In genomic region chr2:176157499-176158305, GRCh38 we compare ENCODE assay signal across 9 cellular contexts. TPM values are rescaled to one million over a fixed set of nuclear protein-coding genes. Genes with fewer than 3 reads are reported as not detected.
A peak's percentile ranks its signal among the peaks of the same experiment; 100 is the strongest.
DNase-seq lines count a peak whose midpoint lies in the region; FAIRE-seq and TF ChIP-seq lines count a peak whose summit lies in the region.
"Had no signal": no experiment of that assay in that cellular context is flagged by ENCODE, and none has a peak within 500 bp of the region (broad histone marks: within the 10 kb centered on the region; RNA-seq: fewer than 3 reads in every experiment).

No MANE protein-coding gene starts in this region.

- no peak overlapping the region for H3K23ac ChIP-seq in H1 (ENCODE audit: insufficient read length)

- no peak overlapping the region for H2AK5ac ChIP-seq in H1 (ENCODE audit: low read depth, low read length)

- no peak overlapping the region for H3K4me2 ChIP-seq in H1 (ENCODE audit: insufficient read depth in 1 of 2, low read depth in 2 of 2, low read length in 2 of 2)

- no peak overlapping the region for H4K91ac ChIP-seq in H1 (replicated peaks; ENCODE audit: insufficient read length, low read length)

- H3K56ac ChIP-seq in H1 (replicated peaks; ENCODE audit: insufficient read length, low read depth, low read length): no peak overlapping the region

- H4K20me1 ChIP-seq in H1 (replicated peaks in 1 of 2; ENCODE audit: control insufficient read depth in 1 of 2, insufficient read depth in 2 of 2, low read length in 2 of 2): peaks cover 27 to 44% of the 10 kb centered on the region in 2 experiments

- no peak for TF ChIP-seq CTCF in H1 (IDR thresholded peaks at IDR 0.05; ENCODE audit: control extremely low read depth in 1 of 3, insufficient read depth in 1 of 3, low read depth in 1 of 3, low read length in 3 of 3)

- no peak for TF ChIP-seq EP300 in H1 (IDR thresholded peaks at IDR 0.05; ENCODE audit: borderline replicate concordance in 1 of 2, low read depth in 2 of 2, low read length in 2 of 2)

- H3K79me1 ChIP-seq in H1 (ENCODE audit: low read depth, low read length): no peaks in the 10 kb centered on the region

- H3K9me3 ChIP-seq in H1 (ENCODE audit: insufficient read depth in 2 of 2, low read depth in 1 of 2, low read length in 1 of 2): no peaks in the 10 kb centered on the region

- DNase-seq in NCI-H2029 (lab: John Stamatoyannopoulos, UW): peak; percentile 42
- DNase-seq in NCI-H2029 treated with DMSO at 0.1 percent for 48 hours (lab: John Stamatoyannopoulos, UW): no peak
- DNase-seq in NCI-H2171 treated with DMSO at 0.1 percent for 48 hours (lab: John Stamatoyannopoulos, UW): peak; percentile 63
- DNase-seq in H1 (ENCODE audit: low read depth in 1 of 2, low spot score in 2 of 2): peak in 1 of 2 experiments; percentile 66
- DNase-seq in skeletal muscle cell (ENCODE audit: low read depth): no peak
- DNase-seq in NOMO-1 (lab: John Stamatoyannopoulos, UW; ENCODE audit: unreplicated experiment in 2 of 2): no peak
- DNase-seq in SKM-1 treated with dmso at 0.1 percent for 144 hours (lab: John Stamatoyannopoulos, UW; ENCODE audit: unreplicated experiment): no peak
- DNase-seq in SW 1271 (lab: John Stamatoyannopoulos, UW): no peak
- DNase-seq: cortex of kidney had no signal

- no peak overlapping the region for H4K5ac ChIP-seq in H1 (ENCODE audit: insufficient read length, low read depth, low read length)

- no peak overlapping the region for H4K8ac ChIP-seq in H1 (ENCODE audit: extremely low read depth, insufficient read depth, low read length)

- H2BK12ac ChIP-seq in H1 (ENCODE audit: low read depth, low read length): no peak overlapping the region

- H3K23me2 ChIP-seq in H1 (ENCODE audit: low read depth, low read length): no peaks in the 10 kb centered on the region

- no peak overlapping the region for H3K14ac ChIP-seq in H1 (ENCODE audit: insufficient read length)

- no peak overlapping the region for H2BK20ac ChIP-seq in H1 (ENCODE audit: low read length)

- no peak for FAIRE-seq in H1 (lab: Jason Lieb, UNC)

- H3K79me2 ChIP-seq in H1 (ENCODE audit: control insufficient read depth in 1 of 2, insufficient read depth in 2 of 2, low read length in 2 of 2): no peaks in the 10 kb centered on the region

- peaks cover 98 to 100% (median 100%) of the 10 kb centered on the region in 4 experiments for H3K27me3 ChIP-seq in H1 (replicated peaks in 1 of 4; ENCODE audit: control insufficient read depth in 3 of 4, extremely low read depth in 1 of 4, insufficient read depth in 3 of 4, low read length in 3 of 4)

- peaks cover 0 to 8% (median 6%) of the 10 kb centered on the region in 4 experiments; a peak in 5 of 7 replicates for H3K4me1 ChIP-seq in H1 (replicated peaks in 1 of 4; ENCODE audit: control insufficient read depth in 3 of 4, insufficient read depth in 4 of 4, low read length in 3 of 4)

- H3K18ac ChIP-seq in H1 (ENCODE audit: extremely low read depth, low read length): no peak overlapping the region

- H3K27ac ChIP-seq in H1 (ENCODE audit: low read depth, low read length): no peak overlapping the region

- TF ChIP-seq POLR2A in H1 (IDR thresholded peaks at IDR 0.05; ENCODE audit: control extremely low read depth in 1 of 2, low read depth in 2 of 2, low read length in 2 of 2): no peak

- no peak overlapping the region; a peak in 1 of 8 replicates for H3K4me3 ChIP-seq in H1 (ENCODE audit: extremely low read depth in 1 of 4, insufficient read depth in 2 of 4, low read depth in 3 of 4, low read length in 4 of 4)
- H3K4me3 ChIP-seq in skeletal muscle cell (ENCODE audit: low read depth, low read length): peak overlapping the region; percentile 22

- WGBS in H1 (ENCODE audit: extremely low coverage in 1 of 2, insufficient coverage in 1 of 2, insufficient read length in 1 of 2, insufficient replicate concordance in 2 of 2, low coverage in 1 of 2, low lambda C conversion rate in 2 of 2, missing lambda C conversion rate in 1 of 2), 2 experiments: 5% methylated on average over 49 of the region's 50 CpGs; no CpG with 5 or more reads in 1 of the 2 experiments

- no peak overlapping the region for H3K4ac ChIP-seq in H1 (replicated peaks; ENCODE audit: insufficient read length, low read depth, low read length)

- no peak overlapping the region for H3K9ac ChIP-seq in H1 (replicated peaks in 1 of 4; ENCODE audit: extremely low read depth in 1 of 4, low read depth in 3 of 4, low read length in 3 of 4)

- H2AFZ ChIP-seq in H1 (ENCODE audit: low read length): no peak overlapping the region

- POLR2A ChIA-PET in H1 (lab: Charles Lee; ENCODE audit: partially characterized antibody): interaction anchor here (1.0 kb wide), 1 partner anchor 15 kb away, joined by 3 read pairs; no protein-coding TSS in a partner anchor

- no peak overlapping the region for H2BK120ac ChIP-seq in H1 (replicated peaks; ENCODE audit: low read depth, low read length)

- CTCF ChIA-PET in H1 (lab: Charles Lee; ENCODE audit: partially characterized antibody): interaction anchor here (0.7 to 1.4 kb wide), 4 partner anchors 15 to 31 kb away, joined by 3 to 5 read pairs (median 4); no protein-coding TSS in a partner anchor

- H3K36me3 ChIP-seq in H1 (ENCODE audit: control insufficient read depth in 2 of 4, insufficient read depth in 4 of 4, low read length in 3 of 4): peaks cover 0 to 10% (median 0%) of the 10 kb centered on the region in 4 experiments; a peak in 1 of 8 replicates

- TF ChIP-seq RAD21 in H1 (IDR thresholded peaks at IDR 0.05 in 1 of 2, conservative IDR thresholded peaks at IDR 0.05 in 1 of 2; ENCODE audit: low read depth in 2 of 2, low read length in 2 of 2): no peak

- H2BK15ac ChIP-seq in H1 (ENCODE audit: low read length): no peak overlapping the region

- H2BK5ac ChIP-seq in H1 (ENCODE audit: low read depth, low read length): no peak overlapping the region

TF ChIP-seq in H1, 55 proteins besides CTCF, POLR2A, EP300 and RAD21 (continues in another document):
- peak; percentile 100 for TF ChIP-seq EZH2 (IDR thresholded peaks at IDR 0.05; ENCODE audit: low read depth, low read length, severe bottlenecking)
- no peak for TF ChIP-seq SIN3A (conservative IDR thresholded peaks at IDR 0.05 in 1 of 2, IDR thresholded peaks at IDR 0.05 in 1 of 2; ENCODE audit: low read depth in 1 of 2, low read length in 2 of 2)
- TF ChIP-seq CBX8 (IDR thresholded peaks at IDR 0.05; ENCODE audit: borderline replicate concordance, low read depth, low read length): peak; percentile 81; the same call in 1 of the 2 replicates
- TF ChIP-seq POU5F1 (IDR thresholded peaks at IDR 0.05; ENCODE audit: low read depth, low read length): no peak

RNA-seq across cellular contexts. Expression of gene HOXD3, which starts 0.6 kb away (rescaled TPM):
- not detected in 2 replicates for total RNA-seq in H1 (2021; fragmentation: NEBNext Ultra II Directional; extraction: Animal tissue kit (Norgen Biotek cat#: 25700))
- not detected in 2 replicates for polyA plus RNA-seq in H1 (2011; rRNA removed)
- not detected for polyA plus RNA-seq in H1 (2011; cell fraction: cytosol; rRNA removed)
- not detected for polyA plus RNA-seq in H1 (2011; cell fraction: nucleus; rRNA removed)
- not detected in 4 replicates for polyA plus RNA-seq in H1 (2012, experiment 1 of 2)
- polyA plus RNA-seq in H1 (2012, experiment 2 of 2): not detected
- polyA plus RNA-seq in H1 (2013, experiment 1 of 2): not detected
- polyA plus RNA-seq in H1 (2013, experiment 2 of 2): not detected
- not detected in 2 replicates for polyA minus RNA-seq in H1 (2011; rRNA and poly(A)+ RNA removed)
- not detected for polyA minus RNA-seq in H1 (2011; cell fraction: cytosol; rRNA and poly(A)+ RNA removed)
- not detected for polyA minus RNA-seq in H1 (2011; cell fraction: nucleus; rRNA and poly(A)+ RNA removed)

RNA-seq across cellular contexts. Expression of gene HOXD4, which starts 6.4 kb away (rescaled TPM):
- not detected in 2 replicates for total RNA-seq in H1 (2021; fragmentation: NEBNext Ultra II Directional; extraction: Animal tissue kit (Norgen Biotek cat#: 25700))
- not detected in 2 replicates for polyA plus RNA-seq in H1 (2011; rRNA removed)
- polyA plus RNA-seq in H1 (2011; cell fraction: cytosol; rRNA removed): not detected
- polyA plus RNA-seq in H1 (2011; cell fraction: nucleus; rRNA removed): not detected
- not detected in 4 replicates for polyA plus RNA-seq in H1 (2012, experiment 1 of 2)
- not detected for polyA plus RNA-seq in H1 (2012, experiment 2 of 2)
- polyA plus RNA-seq in H1 (2013, experiment 1 of 2): not detected
- polyA plus RNA-seq in H1 (2013, experiment 2 of 2): not detected
- not detected in 2 replicates for polyA minus RNA-seq in H1 (2011; rRNA and poly(A)+ RNA removed)
- not detected for polyA minus RNA-seq in H1 (2011; cell fraction: cytosol; rRNA and poly(A)+ RNA removed)
- polyA minus RNA-seq in H1 (2011; cell fraction: nucleus; rRNA and poly(A)+ RNA removed): not detected

RNA-seq across cellular contexts. Expression of gene HOXD8, which starts 28.2 kb away (rescaled TPM):
- total RNA-seq in H1 (2021; fragmentation: NEBNext Ultra II Directional; extraction: Animal tissue kit (Norgen Biotek cat#: 25700)): not detected in 2 replicates
- polyA plus RNA-seq in H1 (2011; rRNA removed): not detected in 2 replicates
- not detected for polyA plus RNA-seq in H1 (2011; cell fraction: cytosol; rRNA removed)
- not detected for polyA plus RNA-seq in H1 (2011; cell fraction: nucleus; rRNA removed)
- polyA plus RNA-seq in H1 (2012, experiment 1 of 2): not detected in 4 replicates
- polyA plus RNA-seq in H1 (2012, experiment 2 of 2): not detected
- polyA plus RNA-seq in H1 (2013, experiment 1 of 2): not detected
- polyA plus RNA-seq in H1 (2013, experiment 2 of 2): not detected
- not detected in 2 replicates for polyA minus RNA-seq in H1 (2011; rRNA and poly(A)+ RNA removed)
- polyA minus RNA-seq in H1 (2011; cell fraction: cytosol; rRNA and poly(A)+ RNA removed): not detected
- polyA minus RNA-seq in H1 (2011; cell fraction: nucleus; rRNA and poly(A)+ RNA removed): not detected

RNA-seq across cellular contexts. Expression of gene HOXD1, which starts 30.8 kb away (rescaled TPM):
- total RNA-seq in H1 (2021; fragmentation: NEBNext Ultra II Directional; extraction: Animal tissue kit (Norgen Biotek cat#: 25700)): not detected in 2 replicates
- polyA plus RNA-seq in H1 (2011; rRNA removed): 0.03 TPM in 1 of 2 replicates, not detected in the other
- polyA plus RNA-seq in H1 (2011; cell fraction: cytosol; rRNA removed): not detected
- polyA plus RNA-seq in H1 (2011; cell fraction: nucleus; rRNA removed): not detected
- polyA plus RNA-seq in H1 (2012, experiment 1 of 2): not detected in 4 replicates
- 0.13 TPM for polyA plus RNA-seq in H1 (2012, experiment 2 of 2)
- polyA plus RNA-seq in H1 (2013, experiment 1 of 2): not detected
- 0.02 TPM for polyA plus RNA-seq in H1 (2013, experiment 2 of 2)
- not detected in 2 replicates for polyA minus RNA-seq in H1 (2011; rRNA and poly(A)+ RNA removed)
- not detected for polyA minus RNA-seq in H1 (2011; cell fraction: cytosol; rRNA and poly(A)+ RNA removed)
- polyA minus RNA-seq in H1 (2011; cell fraction: nucleus; rRNA and poly(A)+ RNA removed): 0.30 TPM

RNA-seq across cellular contexts. Expression of gene HOXD9, which starts 35.2 kb away (rescaled TPM):
- total RNA-seq in H1 (2021; fragmentation: NEBNext Ultra II Directional; extraction: Animal tissue kit (Norgen Biotek cat#: 25700)): not detected in 2 replicates
- not detected in 2 replicates for polyA plus RNA-seq in H1 (2011; rRNA removed)
- not detected for polyA plus RNA-seq in H1 (2011; cell fraction: cytosol; rRNA removed)
- polyA plus RNA-seq in H1 (2011; cell fraction: nucleus; rRNA removed): not detected
- polyA plus RNA-seq in H1 (2012, experiment 1 of 2): not detected in 4 replicates
- polyA plus RNA-seq in H1 (2012, experiment 2 of 2): not detected
- not detected for polyA plus RNA-seq in H1 (2013, experiment 1 of 2)
- polyA plus RNA-seq in H1 (2013, experiment 2 of 2): not detected
- polyA minus RNA-seq in H1 (2011; rRNA and poly(A)+ RNA removed): not detected in 2 replicates
- polyA minus RNA-seq in H1 (2011; cell fraction: cytosol; rRNA and poly(A)+ RNA removed): not detected
- polyA minus RNA-seq in H1 (2011; cell fraction: nucleus; rRNA and poly(A)+ RNA removed): not detected

Comparison
In these comparisons a context has a peak if more than half of its experiments do, and no peak if none do; other contexts are left out.
1. DNase-seq: peak in NCI-H2029 (single experiment) and NCI-H2171 treated with DMSO at 0.1 percent for 48 hours (single experiment); none in NCI-H2029 treated with DMSO at 0.1 percent for 48 hours (single experiment), skeletal muscle cell (single experiment), NOMO-1 (0 of 2), SKM-1 treated with dmso at 0.1 percent for 144 hours (single experiment) and SW 1271 (0 of 2).